In genomic region chr10:124290095-124290795, GRCh38 we compare ENCODE assay signal across 8 cellular contexts.
A peak's percentile ranks its signal among the peaks of the same experiment; 100 is the strongest.
DNase-seq lines count a peak whose midpoint lies in the region; ATAC-seq and TF ChIP-seq lines count a peak whose summit lies in the region.

No MANE protein-coding gene starts in this region.

- H3K27me3 Mint-ChIP-seq in CD14-positive monocyte (ENCODE audit: low read depth in 3 of 3): peaks cover 0 to 12% (median 1%) of the 10 kb centered on the region in 3 donors
- peaks cover 5% of the 10 kb centered on the region for H3K27me3 Mint-ChIP-seq in glutamatergic neuron (ENCODE audit: unreplicated experiment)
- H3K27me3 Mint-ChIP-seq in CD8-positive, alpha-beta T cell (ENCODE audit: low read depth): no peaks in the 10 kb centered on the region

- peaks cover 0 to 2% of the 10 kb centered on the region in 2 donors for H3K36me3 Mint-ChIP-seq in CD14-positive monocyte
- H3K36me3 Mint-ChIP-seq in glutamatergic neuron (ENCODE audit: unreplicated experiment): no peaks in the 10 kb centered on the region
- H3K36me3 Mint-ChIP-seq in CD8-positive, alpha-beta T cell: no peaks in the 10 kb centered on the region

- H3K9me3 Mint-ChIP-seq in CD14-positive monocyte (peaks cover 0 to under 1% (median 0%) of the 10 kb centered on the region in 7 donors), glutamatergic neuron (ENCODE audit: unreplicated experiment) (peaks cover 3% of the 10 kb centered on the region)
- H3K9me3 Mint-ChIP-seq in CD8-positive, alpha-beta T cell: no peaks in the 10 kb centered on the region

- peak; percentile 45 for ATAC-seq in GM21423 (IDR thresholded peaks at IDR 0.05; ENCODE audit: unreplicated experiment)
- ATAC-seq in CD8-positive, alpha-beta T cell: no peak
- ATAC-seq in GM19023 (IDR thresholded peaks at IDR 0.05; ENCODE audit: unreplicated experiment): no peak

- H3K9me3 ChIP-seq in CD8-positive, alpha-beta T cell (ENCODE audit: low read length): no peaks in the 10 kb centered on the region

- H3K27me3 ChIP-seq in CD8-positive, alpha-beta T cell (ENCODE audit: insufficient read depth, low read length): no peaks in the 10 kb centered on the region

- CTCF ChIA-PET in CD8-positive, alpha-beta T cell (lab: Charles Lee): no interaction called here
- CTCF ChIA-PET in RWPE1 (lab: Yijun Ruan, JAX): interaction anchor here (1.1 kb wide), 1 partner anchor 296 kb away, joined by 3 read pairs; no protein-coding TSS in a partner anchor

- intact Hi-C loops in CD14-positive monocyte (cut with micrococcal nuclease): loop anchor here in 1 of 2 donors (2.0 to 10.0 kb wide), 4 partner anchors 17 to 293 kb away; no protein-coding TSS in a partner anchor
- intact Hi-C loops in CD8-positive, alpha-beta T cell (cut with DNase I, micrococcal nuclease): no loop called here

- no peaks in the 10 kb centered on the region for H3K4me1 ChIP-seq in CD8-positive, alpha-beta T cell (ENCODE audit: insufficient read depth, low read length)

- H3K4me1 Mint-ChIP-seq in CD14-positive monocyte (peaks cover 80% of the 10 kb centered on the region), glutamatergic neuron (ENCODE audit: low read depth, unreplicated experiment) (peaks cover 4% of the 10 kb centered on the region)
- H3K4me1 Mint-ChIP-seq in CD8-positive, alpha-beta T cell (ENCODE audit: low read depth): no peaks in the 10 kb centered on the region

- no peak overlapping the region for H3K27ac ChIP-seq in CD8-positive, alpha-beta T cell (ENCODE audit: low read depth, low read length)
- H3K27ac ChIP-seq in RWPE1: no peak overlapping the region

- H3K27ac Mint-ChIP-seq in CD14-positive monocyte: peak overlapping the region; percentile 98 to 99 (median 99)
- H3K27ac Mint-ChIP-seq in glutamatergic neuron (ENCODE audit: unreplicated experiment): peak overlapping the region; percentile 52
- no peak overlapping the region for H3K27ac Mint-ChIP-seq in CD8-positive, alpha-beta T cell

- TF ChIP-seq CTCF in CD14-positive monocyte (IDR thresholded peaks at IDR 0.05) (no peak), glutamatergic neuron (IDR thresholded peaks at IDR 0.05; ENCODE audit: partially characterized antibody, unreplicated experiment) (no peak), RWPE1 (conservative IDR thresholded peaks at IDR 0.05; ENCODE audit: low read depth) (no peak)
- no peak for TF ChIP-seq CTCF in CD8-positive, alpha-beta T cell (IDR thresholded peaks at IDR 0.05)

- POLR2A ChIA-PET in CD8-positive, alpha-beta T cell (lab: Charles Lee): no interaction called here
- POLR2A ChIA-PET in RWPE1 (lab: Yijun Ruan, JAX; ENCODE audit: low non-redundant PET): no interaction called here

- DNase-seq in CD14-positive monocyte (ENCODE audit: low spot score) (peak; percentile 91), NCI-H2029 treated with DMSO at 0.1 percent for 48 hours (lab: John Stamatoyannopoulos, UW) (peak; percentile 9), glutamatergic neuron (no peak), RWPE1 (ENCODE audit: low spot score) (no peak)
- DNase-seq in CD8-positive, alpha-beta T cell: no peak
- DNase-seq in stimulated activated naive CD4-positive, alpha-beta T cell (lab: John Stamatoyannopoulos, UW): no peak

- H3K4me3 ChIP-seq in CD8-positive, alpha-beta T cell (ENCODE audit: low read depth, low read length): no peak overlapping the region

- peak overlapping the region in 1 of 2 donors; percentile 69 for H3K4me3 Mint-ChIP-seq in CD14-positive monocyte
- H3K4me3 Mint-ChIP-seq in glutamatergic neuron (ENCODE audit: unreplicated experiment): no peak overlapping the region
- no peak overlapping the region for H3K4me3 Mint-ChIP-seq in CD8-positive, alpha-beta T cell

- H3K36me3 ChIP-seq in CD8-positive, alpha-beta T cell (ENCODE audit: insufficient read depth, low read length): no peaks in the 10 kb centered on the region

Comparison
In these comparisons a context has a peak if more than half of its experiments do, and no peak if none do; other contexts are left out.
1. DNase-seq: peak in CD14-positive monocyte (single experiment) and NCI-H2029 treated with DMSO at 0.1 percent for 48 hours (single experiment); none in glutamatergic neuron (single experiment), CD8-positive, alpha-beta T cell (0 of 7), RWPE1 (single experiment) and stimulated activated naive CD4-positive, alpha-beta T cell (0 of 6).